ENCODE assay signal across 10 cellular contexts in the genomic region with DNA sequence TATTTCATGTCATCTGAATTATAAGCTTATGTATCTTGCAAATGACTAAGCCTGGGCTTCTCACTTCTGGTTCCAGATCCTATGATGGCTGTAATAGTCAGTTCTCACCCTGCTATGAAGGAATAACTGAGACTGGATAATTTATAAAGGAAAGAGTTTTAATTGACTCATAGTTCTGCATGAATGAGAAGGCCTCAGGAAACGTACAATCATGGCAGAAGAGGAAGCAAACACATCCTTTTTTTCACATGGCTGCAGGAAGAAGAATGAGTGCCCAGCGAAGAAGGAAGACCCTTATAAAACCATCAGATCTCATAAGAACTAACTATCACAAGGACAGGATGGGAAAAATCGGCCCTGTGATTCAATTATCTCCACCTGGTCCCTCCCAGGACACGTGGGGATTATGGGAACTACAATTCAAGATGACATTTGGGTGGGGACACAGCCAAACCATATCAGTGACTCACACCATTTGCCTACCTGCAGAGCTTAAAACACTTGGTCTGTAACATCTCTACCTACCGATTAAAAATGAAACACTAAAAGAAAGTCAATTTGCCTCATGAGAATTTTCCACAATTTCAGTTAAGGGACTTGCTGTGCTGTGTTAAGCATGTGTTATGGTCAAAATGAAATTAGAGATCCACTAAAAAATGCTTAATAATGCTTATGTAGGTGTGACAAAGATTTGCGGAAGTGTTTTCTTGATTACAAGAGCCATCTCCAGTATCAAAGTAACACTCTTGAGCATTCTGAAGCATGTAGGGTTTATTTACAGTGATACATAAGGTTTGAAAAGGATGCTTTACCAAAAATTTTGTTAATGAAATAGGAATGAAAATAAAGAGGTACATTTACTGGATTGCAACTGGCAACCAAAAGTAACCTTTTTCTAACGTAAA. TPM values are rescaled to one million over a fixed set of nuclear protein-coding genes. Genes with fewer than 3 reads are reported as not detected.
DNase-seq lines count a peak whose midpoint lies in the region; ATAC-seq and TF ChIP-seq lines count a peak whose summit lies in the region.
"Had no signal": no experiment of that assay in that cellular context is flagged by ENCODE, and none has a peak within 500 bp of the region (broad histone marks: within the 10 kb centered on the region; RNA-seq: fewer than 3 reads in every experiment).

No MANE protein-coding gene starts in this region.

- H3K36me3 ChIP-seq in Loucy (ENCODE audit: insufficient read depth, low read length), result no peaks in the 10 kb centered on the region

- H3K9me3 ChIP-seq in Loucy (ENCODE audit: insufficient read depth, low read depth, low read length), result no peaks in the 10 kb centered on the region

- H3K9ac ChIP-seq in Loucy (ENCODE audit: low read depth, low read length, poor library complexity, severe bottlenecking), result peak overlapping the region; percentile 89

- H3K27ac Mint-ChIP-seq in CD14-positive monocyte, result peak overlapping the region; percentile 33 to 87 (median 76)
- peak overlapping the region; percentile 63 for H3K27ac Mint-ChIP-seq in dendritic cell treated with granulocyte-macrophage colony-stimulating factor and Interleukin-4, amounts not matched to agents 40 ng/mL and 50 ng/mL, for 4 days
- H3K27ac Mint-ChIP-seq in naive thymus-derived CD8-positive, alpha-beta T cell, result peak overlapping the region in 4 of 10 donors; percentile 54 to 100 (median 100)

- peaks cover 3 to 9% (median 6%) of the 10 kb centered on the region in 7 donors for H3K9me3 Mint-ChIP-seq in CD14-positive monocyte
- peaks cover 9% of the 10 kb centered on the region for H3K9me3 Mint-ChIP-seq in dendritic cell treated with granulocyte-macrophage colony-stimulating factor and Interleukin-4, amounts not matched to agents 40 ng/mL and 50 ng/mL, for 4 days
- no peaks in the 10 kb centered on the region for H3K9me3 Mint-ChIP-seq in naive thymus-derived CD8-positive, alpha-beta T cell

- H3K79me2 ChIP-seq in Loucy (ENCODE audit: insufficient read depth, low read length), result peaks cover 36% of the 10 kb centered on the region

- H2AFZ ChIP-seq in Loucy (ENCODE audit: low read length), result no peak overlapping the region

- H3K4me2 ChIP-seq in Loucy (ENCODE audit: low read depth, low read length, poor library complexity, severe bottlenecking), result peak overlapping the region; percentile 81

- no peaks in the 10 kb centered on the region for H3K27me3 ChIP-seq in Loucy (ENCODE audit: insufficient read depth, low read length, poor library complexity, severe bottlenecking)

- peaks cover 62% of the 10 kb centered on the region for H3K4me1 Mint-ChIP-seq in CD14-positive monocyte
- peaks cover 44% of the 10 kb centered on the region for H3K4me1 Mint-ChIP-seq in dendritic cell treated with granulocyte-macrophage colony-stimulating factor and Interleukin-4, amounts not matched to agents 40 ng/mL and 50 ng/mL, for 4 days (ENCODE audit: low read depth)
- H3K4me1 Mint-ChIP-seq in naive thymus-derived CD8-positive, alpha-beta T cell, result peaks cover 24 to 58% (median 46%) of the 10 kb centered on the region in 4 donors

- no peaks in the 10 kb centered on the region for H3K9me2 ChIP-seq in Loucy (replicated peaks; ENCODE audit: low read depth, low read length)

- DNase-seq in CD14-positive monocyte (ENCODE audit: low spot score) (no peak), NCI-H2081 treated with DMSO at 0.1 percent for 48 hours (lab: John Stamatoyannopoulos, UW) (no peak), COLO668 (lab: John Stamatoyannopoulos, UW; ENCODE audit: unreplicated experiment) (no peak)
- DNase-seq in naive thymus-derived CD8-positive, alpha-beta T cell, result no peak
- DNase-seq: erythroblast; HCEC 1CT; NCI-H446; stimulated activated CD4-positive, alpha-beta T cell treated with anti-CD3 and anti-CD28 coated beads, Interleukin-12 subunit alpha, Interleukin-12 subunit beta, amount 100 ng/mL, for 4 hours had no signal

- H3K36me3 Mint-ChIP-seq in CD14-positive monocyte, result peaks cover 3 to 4% of the 10 kb centered on the region in 2 donors
- peaks cover 16% of the 10 kb centered on the region for H3K36me3 Mint-ChIP-seq in dendritic cell treated with granulocyte-macrophage colony-stimulating factor and Interleukin-4, amounts not matched to agents 40 ng/mL and 50 ng/mL, for 4 days (ENCODE audit: low read depth)
- peaks cover 0 to 5% (median 4%) of the 10 kb centered on the region in 3 donors for H3K36me3 Mint-ChIP-seq in naive thymus-derived CD8-positive, alpha-beta T cell

- H3K4me3 Mint-ChIP-seq in CD14-positive monocyte, result peak overlapping the region; percentile 13 to 56
- no peak overlapping the region for H3K4me3 Mint-ChIP-seq in dendritic cell treated with granulocyte-macrophage colony-stimulating factor and Interleukin-4, amounts not matched to agents 40 ng/mL and 50 ng/mL, for 4 days
- H3K4me3 Mint-ChIP-seq in naive thymus-derived CD8-positive, alpha-beta T cell, result peak overlapping the region in 3 of 10 donors; percentile 19 to 98 (median 98)

- no peak for ATAC-seq in naive thymus-derived CD8-positive, alpha-beta T cell

- intact Hi-C loops in CD14-positive monocyte (cut with micrococcal nuclease), result no loop called here
- intact Hi-C loops in dendritic cell treated with granulocyte-macrophage colony-stimulating factor and Interleukin-4, amounts not matched to agents 40 ng/mL and 50 ng/mL, for 4 days (cut with micrococcal nuclease), result no loop called here

- TF ChIP-seq CTCF in CD14-positive monocyte (IDR thresholded peaks at IDR 0.05) (no peak), Loucy (conservative IDR thresholded peaks at IDR 0.05; ENCODE audit: low read length) (no peak)

- peaks cover 19% of the 10 kb centered on the region for H4K20me1 ChIP-seq in Loucy (ENCODE audit: insufficient read depth, low read length, poor library complexity, severe bottlenecking)

- peaks cover 3 to 11% (median 4%) of the 10 kb centered on the region in 3 donors for H3K27me3 Mint-ChIP-seq in CD14-positive monocyte (ENCODE audit: low read depth in 3 of 3)
- H3K27me3 Mint-ChIP-seq in dendritic cell treated with granulocyte-macrophage colony-stimulating factor and Interleukin-4, amounts not matched to agents 40 ng/mL and 50 ng/mL, for 4 days, result peaks cover 10% of the 10 kb centered on the region
- H3K27me3 Mint-ChIP-seq in naive thymus-derived CD8-positive, alpha-beta T cell, result peaks cover 0 to 5% (median 0%) of the 10 kb centered on the region in 5 donors

- no peaks in the 10 kb centered on the region for H3F3A ChIP-seq in Loucy (ENCODE audit: low read depth)

- no peak overlapping the region for H3K4me3 ChIP-seq in Loucy (ENCODE audit: low read length, poor library complexity, severe bottlenecking)

- POLR2A ChIA-PET in naive thymus-derived CD8-positive, alpha-beta T cell (lab: Charles Lee), result interaction anchor here (4.2 kb wide), 1 partner anchor 290 kb away, joined by 66 read pairs; the partner anchor contains the start of gene TSPYL1

- peaks cover 35% of the 10 kb centered on the region for H3K4me1 ChIP-seq in Loucy (ENCODE audit: insufficient read depth, low read length, poor library complexity, severe bottlenecking)

RNA-seq across cellular contexts. Expression of gene RWDD1, which starts 2.2 kb away (rescaled TPM):
- polyA plus RNA-seq in CD14-positive monocyte, result 10 to 100 TPM; 34.7 to 45.5 TPM
- total RNA-seq in naive thymus-derived CD8-positive, alpha-beta T cell, result 10 to 100 TPM; 38.0 to 39.0 TPM
- polyA plus RNA-seq in naive thymus-derived CD8-positive, alpha-beta T cell, result 10 to 100 TPM; 55.7 to 89.3 (median 69.7) TPM

RNA-seq across cellular contexts. Expression of gene CALHM4, which starts 15.6 kb away (rescaled TPM):
- polyA plus RNA-seq in CD14-positive monocyte, result not detected
- total RNA-seq in naive thymus-derived CD8-positive, alpha-beta T cell, result not detected
- not detected for polyA plus RNA-seq in naive thymus-derived CD8-positive, alpha-beta T cell

RNA-seq across cellular contexts. Expression of gene TRAPPC3L, which starts 23.6 kb away (rescaled TPM):
- polyA plus RNA-seq in CD14-positive monocyte, result under 1 TPM in 1 of 2 donors, not detected in 1; 0.17 TPM
- not detected for total RNA-seq in naive thymus-derived CD8-positive, alpha-beta T cell
- not detected for polyA plus RNA-seq in naive thymus-derived CD8-positive, alpha-beta T cell

RNA-seq across cellular contexts. Expression of gene RSPH4A, which starts 47.2 kb away (rescaled TPM):
- not detected for polyA plus RNA-seq in CD14-positive monocyte
- 1 to 10 TPM; 1.1 to 1.3 TPM for total RNA-seq in naive thymus-derived CD8-positive, alpha-beta T cell
- polyA plus RNA-seq in naive thymus-derived CD8-positive, alpha-beta T cell, result under 1 TPM in 1 of 3 donors, not detected in 2; 0.13 TPM

RNA-seq across cellular contexts. Expression of gene CALHM5, which starts 57.7 kb away (rescaled TPM):
- polyA plus RNA-seq in CD14-positive monocyte, result not detected
- not detected for total RNA-seq in naive thymus-derived CD8-positive, alpha-beta T cell
- not detected for polyA plus RNA-seq in naive thymus-derived CD8-positive, alpha-beta T cell
